Comparison of ENCODE assay signal across 17 cellular contexts in the genomic region with DNA sequence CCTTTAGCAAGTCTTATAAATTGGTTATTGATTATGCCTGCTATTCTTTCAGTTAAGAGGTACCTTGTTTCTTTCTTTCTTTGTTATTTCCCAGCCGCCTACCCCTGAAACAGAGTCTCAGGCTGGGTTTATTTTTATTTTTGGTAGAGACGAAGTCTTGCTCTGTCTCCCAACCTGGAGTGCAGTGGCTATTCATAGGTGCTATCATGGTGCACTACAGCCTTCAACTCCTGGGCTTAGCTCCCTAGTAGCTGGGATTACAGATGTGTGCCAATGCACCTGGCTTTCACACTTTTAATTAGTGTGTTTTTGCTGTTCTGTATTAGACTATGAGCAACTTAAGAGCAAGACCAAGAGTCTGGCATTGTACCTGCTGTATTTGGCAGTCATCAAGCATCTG. TPM values are rescaled to one million over a fixed set of nuclear protein-coding genes. Genes with fewer than 3 reads are reported as not detected.
"Had no signal": no experiment of that assay in that cellular context is flagged by ENCODE, and none has a peak within 500 bp of the region (broad histone marks: within the 10 kb centered on the region; RNA-seq: fewer than 3 reads in every experiment).

No MANE protein-coding gene starts in this region.

- H3K9me3 ChIP-seq: body of pancreas, gastrocnemius medialis, left lung, pancreas, testis had no signal

- H3K27ac ChIP-seq: body of pancreas, coronary artery, gastrocnemius medialis, left lung, pancreas, testis, VCaP had no signal

- H3K27me3 Mint-ChIP-seq: type B pancreatic cell had no signal

- H3K27me3 ChIP-seq: body of pancreas, gastrocnemius medialis, left lung, pancreas, testis had no signal

- H3K4me1 ChIP-seq: pancreas, testis had no signal

- DNase-seq: activated CD4-positive, alpha-beta T cell treated with anti-CD3 and anti-CD28 coated beads for 1 hour; activated naive CD4-positive, alpha-beta T cell treated with Interleukin-2 at 50 U/mL for 16 hours; body of pancreas; central memory CD4-positive, alpha-beta T cell; gastrocnemius medialis; head of caudate nucleus; left lung; pancreas; stimulated activated CD4-positive, alpha-beta T cell treated with anti-CD3 and anti-CD28 coated beads, Interleukin-4, amount 100 ng/mL, for 1 hour; T-helper 2 cell; testis had no signal

- H3K27ac Mint-ChIP-seq: type B pancreatic cell had no signal

- H3K4me3 Mint-ChIP-seq: type B pancreatic cell had no signal

- H3K36me3 ChIP-seq: pancreas had no signal

- H3K4me3 ChIP-seq: body of pancreas, coronary artery, gastrocnemius medialis, left lung, pancreas, smooth muscle cell, testis had no signal

- ATAC-seq: body of pancreas, esophagus mucosa, gastrocnemius medialis, left lung, pancreas, sciatic nerve had no signal

RNA-seq across cellular contexts. Expression of gene LTC4S, which starts 46.9 kb away (rescaled TPM):
- total RNA-seq: smooth muscle cell had no signal
